In genomic region chr3:128316456-128316855, GRCh38 we compare ENCODE assay signal across 11 cellular contexts.
DNase-seq lines count a peak whose midpoint lies in the region; ATAC-seq and TF ChIP-seq lines count a peak whose summit lies in the region.
"Had no signal": no experiment of that assay in that cellular context is flagged by ENCODE, and none has a peak within 500 bp of the region (broad histone marks: within the 10 kb centered on the region; RNA-seq: fewer than 3 reads in every experiment).

No MANE protein-coding gene starts in this region.

- intact Hi-C loops in lower leg skin (cut with DNase I; ENCODE audit: low total_unique reads) = no loop called here

- H3K27ac ChIP-seq in SK-N-MC = peak overlapping the region; percentile 77
- H3K27ac ChIP-seq: SJSA1, tibial artery had no signal

- H3K9me3 ChIP-seq in SK-N-MC (ENCODE audit: low read depth, low read length) = no peaks in the 10 kb centered on the region
- H3K9me3 ChIP-seq: SJSA1, tibial artery had no signal

- WGBS in lower leg skin, 2 donors = 48 to 50% methylated on average over 15 of the region's 15 CpGs

- peak overlapping the region; percentile 40 for H3K9ac ChIP-seq in SK-N-MC (ENCODE audit: insufficient read length)

- no peak for TF ChIP-seq CTCF in lower leg skin (IDR thresholded peaks at IDR 0.05)

- no peaks in the 10 kb centered on the region for H3K36me3 ChIP-seq in SK-N-MC (ENCODE audit: insufficient read depth, low read length)
- H3K36me3 ChIP-seq: SJSA1 had no signal

- H3K4me3 ChIP-seq in SK-N-MC (peak overlapping the region; percentile 11), lower leg skin (ENCODE audit: low read depth, poor library complexity, severe bottlenecking) (no peak overlapping the region)
- H3K4me3 ChIP-seq: SJSA1, tibial artery had no signal

- no peak for TF ChIP-seq POLR2A in lower leg skin (IDR thresholded peaks at IDR 0.05)

- ATAC-seq in GM21576 (IDR thresholded peaks at IDR 0.05; ENCODE audit: unreplicated experiment) (no peak), HG02588 (IDR thresholded peaks at IDR 0.05; ENCODE audit: unreplicated experiment) (no peak)
- ATAC-seq: HCT116 had no signal

- DNase-seq in SK-N-MC (ENCODE audit: low read depth, low spot score) (peak; percentile 12), activated T-helper 1 cell treated with Interleukin-2 at 50 U/mL for 16 hours (ENCODE audit: low read depth) (peak; percentile 52), lower leg skin (ENCODE audit: low spot score in 2 of 2) (peak; percentile 31 to 87), DMS79 (lab: John Stamatoyannopoulos, UW) (no peak), NOMO-1 (lab: John Stamatoyannopoulos, UW; ENCODE audit: unreplicated experiment in 2 of 2) (no peak)
- peak; percentile 10 for DNase-seq in stimulated activated CD8-positive, alpha-beta memory T cell treated with anti-CD3 and anti-CD28 coated beads, Interleukin-4, amount 100 ng/mL, for 24 hours (ENCODE audit: low read depth)
- DNase-seq: tibial artery had no signal

Comparison
In these comparisons a context has a peak if more than half of its experiments do, and no peak if none do; other contexts are left out.
1. DNase-seq: peak in SK-N-MC (single experiment), activated T-helper 1 cell treated with Interleukin-2 at 50 U/mL for 16 hours (single experiment), lower leg skin (2 of 2) and stimulated activated CD8-positive, alpha-beta memory T cell treated with anti-CD3 and anti-CD28 coated beads, Interleukin-4, amount 100 ng/mL, for 24 hours (single experiment); none in DMS79 (single experiment) and NOMO-1 (0 of 2).